ENCODE assay signal across 8 cellular contexts in the genomic region with DNA sequence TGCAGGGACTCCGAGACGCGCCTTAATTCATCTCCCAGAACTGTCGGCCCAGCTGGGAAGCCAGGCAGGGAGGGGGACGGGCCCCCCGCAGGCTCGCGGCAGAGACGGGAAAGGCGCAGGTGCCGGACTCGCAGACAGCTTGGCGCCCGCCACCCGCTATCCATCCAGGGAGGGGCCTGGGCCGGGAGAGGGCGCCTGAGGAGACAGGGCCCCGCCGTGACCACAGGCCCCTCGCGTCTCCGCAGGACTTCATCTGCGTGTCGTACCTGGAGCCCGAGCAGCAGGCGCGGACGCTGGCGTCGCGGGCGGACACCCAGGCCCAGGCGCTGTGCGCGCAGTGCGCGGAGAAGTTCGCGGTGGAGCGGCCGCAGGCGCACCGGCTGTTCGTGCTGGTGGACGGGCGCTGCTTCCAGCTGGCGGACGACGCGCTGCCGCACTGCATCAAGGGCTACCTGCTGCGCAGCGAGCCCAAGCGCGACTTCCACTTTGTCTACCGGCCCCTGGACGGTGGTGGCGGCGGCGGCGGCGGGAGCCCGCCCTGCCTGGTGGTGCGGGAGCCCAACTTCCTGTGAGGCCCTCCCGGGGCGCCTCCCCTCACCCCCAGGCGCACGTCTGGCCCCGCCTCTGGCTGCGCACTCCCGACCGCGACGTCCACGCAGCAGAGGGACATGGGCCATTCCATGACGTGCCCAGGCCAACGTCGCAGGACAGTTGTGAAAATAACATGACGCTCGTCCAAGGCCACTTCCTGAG.
A peak's percentile ranks its signal among the peaks of the same experiment; 100 is the strongest.
DNase-seq lines count a peak whose midpoint lies in the region; ATAC-seq and TF ChIP-seq lines count a peak whose summit lies in the region.

No MANE protein-coding gene starts in this region.

- H3K27me3 Mint-ChIP-seq in glutamatergic neuron (ENCODE audit: unreplicated experiment) = no peaks in the 10 kb centered on the region
- H3K27me3 Mint-ChIP-seq in natural killer cell treated with Interleukin-12 subunit alpha and Interleukin-12 subunit beta and Interleukin-15 and Interleukin-18, amount 100 ng/mL, for 72 hours = no peaks in the 10 kb centered on the region

- ATAC-seq in GM19463 (IDR thresholded peaks at IDR 0.05; ENCODE audit: unreplicated experiment) = no peak
- ATAC-seq in natural killer cell treated with Interleukin-12 subunit alpha and Interleukin-12 subunit beta and Interleukin-15 and Interleukin-18, amount 100 ng/mL, for 72 hours = no peak

- H3K4me1 Mint-ChIP-seq in glutamatergic neuron (ENCODE audit: low read depth, unreplicated experiment) = no peaks in the 10 kb centered on the region
- peaks cover 0 to 10% of the 10 kb centered on the region in 2 donors for H3K4me1 Mint-ChIP-seq in natural killer cell treated with Interleukin-12 subunit alpha and Interleukin-12 subunit beta and Interleukin-15 and Interleukin-18, amount 100 ng/mL, for 72 hours (ENCODE audit: low read depth in 2 of 2)

- peaks cover 3% of the 10 kb centered on the region for H3K9me3 Mint-ChIP-seq in glutamatergic neuron (ENCODE audit: unreplicated experiment)
- no peaks in the 10 kb centered on the region for H3K9me3 Mint-ChIP-seq in natural killer cell treated with Interleukin-12 subunit alpha and Interleukin-12 subunit beta and Interleukin-15 and Interleukin-18, amount 100 ng/mL, for 72 hours

- TF ChIP-seq CTCF in glutamatergic neuron (IDR thresholded peaks at IDR 0.05; ENCODE audit: partially characterized antibody, unreplicated experiment) = no peak

- H3K27ac Mint-ChIP-seq in glutamatergic neuron (ENCODE audit: unreplicated experiment) = no peak overlapping the region
- no peak overlapping the region for H3K27ac Mint-ChIP-seq in natural killer cell treated with Interleukin-12 subunit alpha and Interleukin-12 subunit beta and Interleukin-15 and Interleukin-18, amount 100 ng/mL, for 72 hours

- DNase-seq in DMS79 treated with DMSO at 0.1 percent for 48 hours (lab: John Stamatoyannopoulos, UW) (peak; percentile 88), NCI-H69 (lab: John Stamatoyannopoulos, UW) (peak; percentile 94), glutamatergic neuron (peak; percentile 58), posterior cingulate gyrus (peak in 6 of 10 donors; percentile 46 to 93 (median 69)), GOT3 (lab: John Stamatoyannopoulos, UW) (no peak), GM03348 (ENCODE audit: low spot score) (no peak)
- no peak for DNase-seq in natural killer cell treated with Interleukin-12 subunit alpha and Interleukin-12 subunit beta and Interleukin-15 and Interleukin-18, amount 100 ng/mL, for 72 hours (ENCODE audit: low spot score)

- H3K36me3 Mint-ChIP-seq in glutamatergic neuron (ENCODE audit: unreplicated experiment) = no peaks in the 10 kb centered on the region
- peaks cover 4% of the 10 kb centered on the region for H3K36me3 Mint-ChIP-seq in natural killer cell treated with Interleukin-12 subunit alpha and Interleukin-12 subunit beta and Interleukin-15 and Interleukin-18, amount 100 ng/mL, for 72 hours

- intact Hi-C loops in posterior cingulate gyrus (cut with DNase I) = loop anchor here (2.0 to 5.0 kb wide), 2 partner anchors 59 to 97 kb away; a partner anchor contains a TSS

- H3K4me3 Mint-ChIP-seq in glutamatergic neuron (ENCODE audit: unreplicated experiment) = no peak overlapping the region
- H3K4me3 Mint-ChIP-seq in natural killer cell treated with Interleukin-12 subunit alpha and Interleukin-12 subunit beta and Interleukin-15 and Interleukin-18, amount 100 ng/mL, for 72 hours = no peak overlapping the region

Comparison
In these comparisons a context has a peak if more than half of its experiments do, and no peak if none do; other contexts are left out.
1. DNase-seq: peak in DMS79 treated with DMSO at 0.1 percent for 48 hours (single experiment), NCI-H69 (single experiment), glutamatergic neuron (single experiment) and posterior cingulate gyrus (6 of 10); none in GOT3 (single experiment), GM03348 (single experiment) and natural killer cell treated with Interleukin-12 subunit alpha and Interleukin-12 subunit beta and Interleukin-15 and Interleukin-18, amount 100 ng/mL, for 72 hours (single experiment).